In the genomic region with DNA sequence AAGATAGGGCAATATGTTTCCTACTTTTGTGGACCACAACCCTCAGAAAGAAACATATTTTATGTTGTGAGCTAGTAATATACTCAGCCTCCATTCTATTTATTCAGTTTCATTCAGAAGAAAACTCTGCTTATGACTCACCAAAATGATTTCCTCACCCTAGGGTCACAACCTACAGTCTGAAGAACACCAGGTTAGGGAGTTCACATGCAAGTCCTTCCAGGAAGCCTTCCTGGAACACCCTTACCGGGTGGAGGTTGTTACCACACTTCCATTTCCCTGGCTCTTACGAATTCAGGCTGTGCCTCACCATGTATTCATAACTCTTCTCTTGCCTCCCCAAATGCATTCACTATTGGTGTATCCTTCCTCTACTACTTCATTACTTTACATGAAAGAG, we compare ENCODE assay signal across 15 cellular contexts.
DNase-seq lines count a peak whose midpoint lies in the region; ATAC-seq, FAIRE-seq and TF ChIP-seq lines count a peak whose summit lies in the region.
"Had no signal": no experiment of that assay in that cellular context is flagged by ENCODE, and none has a peak within 500 bp of the region (broad histone marks: within the 10 kb centered on the region; RNA-seq: fewer than 3 reads in every experiment).

No MANE protein-coding gene starts in this region.

- H3K4me2 ChIP-seq in GM23248 (ENCODE audit: unreplicated experiment) (no peak overlapping the region), K562 (ENCODE audit: insufficient read depth, low read length) (no peak overlapping the region)

- TF ChIP-seq CTCF in K562 (IDR thresholded peaks at IDR 0.05 in 2 of 3, conservative IDR thresholded peaks at IDR 0.05 in 1 of 3; ENCODE audit: insufficient read depth in 2 of 3, low read depth in 1 of 3, low read length in 3 of 3) (no peak), foreskin fibroblast (IDR thresholded peaks at IDR 0.05; ENCODE audit: low read depth, low read length) (no peak), osteocyte (IDR thresholded peaks at IDR 0.05) (no peak)

- no peaks in the 10 kb centered on the region for H3K9me1 ChIP-seq in K562 (ENCODE audit: control insufficient read depth, insufficient read depth, low read length)

- H4K20me1 ChIP-seq in GM23248 (ENCODE audit: insufficient read depth) (no peaks in the 10 kb centered on the region), K562 (replicated peaks; ENCODE audit: control insufficient read depth, insufficient read depth, low read length) (no peaks in the 10 kb centered on the region)

- H3K9me2 ChIP-seq in GM23248 (ENCODE audit: insufficient read depth): no peaks in the 10 kb centered on the region

- in situ Hi-C loops in GM23248 (cut with MboI) (no loop called here), K562 (cut with MboI) (no loop called here)

- CTCF ChIA-PET in K562 (lab: Yijun Ruan, JAX; ENCODE audit: low intra/inter-chr PET ratio): no interaction called here
- CTCF ChIA-PET in CD8-positive, alpha-beta memory T cell (lab: Charles Lee): no interaction called here

- H3K27me3 ChIP-seq in GM23248 (replicated peaks; ENCODE audit: insufficient read depth) (no peaks in the 10 kb centered on the region), K562 (ENCODE audit: control insufficient read depth in 2 of 2, insufficient read depth in 2 of 2, low read length in 2 of 2) (no peaks in the 10 kb centered on the region)
- H3K27me3 ChIP-seq in CD8-positive, alpha-beta memory T cell (ENCODE audit: insufficient read depth, low read length, poor library complexity, severe bottlenecking): no peaks in the 10 kb centered on the region
- H3K27me3 ChIP-seq: cardiac muscle cell had no signal

- intact Hi-C loops in K562 (cut with micrococcal nuclease): loop anchor here (10.0 kb wide), 1 partner anchor 119 kb away; no protein-coding TSS in a partner anchor

- FAIRE-seq in K562 (lab: Jason Lieb, UNC): no peak
- FAIRE-seq: endometrium, GM18507, H1 had no signal

- H3K79me2 ChIP-seq in GM23248 (ENCODE audit: insufficient read depth) (no peaks in the 10 kb centered on the region), K562 (ENCODE audit: control insufficient read depth, insufficient read depth, low read length) (no peaks in the 10 kb centered on the region)

- H3K9me3 ChIP-seq in GM23248 (ENCODE audit: low read depth) (no peaks in the 10 kb centered on the region), K562 (replicated peaks; ENCODE audit: control insufficient read depth, insufficient read depth, low read depth, low read length) (no peaks in the 10 kb centered on the region)
- no peaks in the 10 kb centered on the region for H3K9me3 ChIP-seq in CD8-positive, alpha-beta memory T cell (ENCODE audit: low read length)

- H3K27ac ChIP-seq in GM23248 (no peak overlapping the region), K562 (ENCODE audit: extremely low read depth, low read depth, low read length) (no peak overlapping the region)
- no peak overlapping the region for H3K27ac ChIP-seq in CD8-positive, alpha-beta memory T cell (ENCODE audit: low read depth, low read length)

- POLR2A ChIA-PET in K562 (lab: Yijun Ruan, JAX): interaction anchor here (1.0 kb wide), 1 partner anchor 9 kb away, joined by 3 read pairs; no protein-coding TSS in a partner anchor
- POLR2A ChIA-PET in CD8-positive, alpha-beta memory T cell (lab: Charles Lee): no interaction called here

- ATAC-seq in K562: peak; percentile 26; the same call in 1 of the 3 replicates

- no TSS peak for BruUV-seq in K562 (replicated peaks; lab: Mats Ljungman, UMichigan)

- no peaks in the 10 kb centered on the region for H3K36me3 ChIP-seq in GM23248 (ENCODE audit: low read depth)
- H3K36me3 ChIP-seq in K562 (ENCODE audit: control insufficient read depth, insufficient read depth, low read length): no peaks in the 10 kb centered on the region
- no peaks in the 10 kb centered on the region for H3K36me3 ChIP-seq in CD8-positive, alpha-beta memory T cell (ENCODE audit: insufficient read depth, low read length)
- H3K36me3 ChIP-seq: cardiac muscle cell had no signal

- H3K9ac ChIP-seq in GM23248 (no peak overlapping the region), K562 (ENCODE audit: insufficient read depth in 1 of 2, low read depth in 2 of 2, low read length in 2 of 2) (no peak overlapping the region)

- peaks cover 4% of the 10 kb centered on the region for H3K4me1 Mint-ChIP-seq in osteocyte (ENCODE audit: unreplicated experiment)
- H3K4me1 Mint-ChIP-seq in CD8-positive, alpha-beta memory T cell: no peaks in the 10 kb centered on the region

- no peak overlapping the region for H2AFZ ChIP-seq in GM23248
- peak overlapping the region; percentile 62 for H2AFZ ChIP-seq in K562 (ENCODE audit: low read depth, low read length)

- no peaks in the 10 kb centered on the region for H3F3A ChIP-seq in GM23248 (ENCODE audit: insufficient read depth)

- H3K4me3 ChIP-seq in GM23248 (no peak overlapping the region), K562 (no peak overlapping the region), foreskin fibroblast (ENCODE audit: low read depth in 1 of 2, low read length in 2 of 2) (no peak overlapping the region)
- no peak overlapping the region for H3K4me3 ChIP-seq in CD8-positive, alpha-beta memory T cell (ENCODE audit: low read length)
- H3K4me3 ChIP-seq: cardiac muscle cell had no signal

- TF ChIP-seq EP300 in K562 (IDR thresholded peaks at IDR 0.05; ENCODE audit: low read length): no peak

- TF ChIP-seq RAD21 in K562 (CRISPR knock-in tag; conservative IDR thresholded peaks at IDR 0.05 in 1 of 2, IDR thresholded peaks at IDR 0.05 in 1 of 2): no peak

- WGBS in GM23248 (ENCODE audit: low coverage in 1 of 2, low lambda C conversion rate in 2 of 2, missing lambda C conversion rate in 2 of 2), 2 experiments: 34 to 39% methylated on average over 2 of the region's 2 CpGs
- 11% methylated on average over 1 of the region's 2 CpGs for WGBS in K562 (ENCODE audit: insufficient coverage, low coverage, missing lambda C conversion rate)

- DNase-seq in GM23248: peak; percentile 3
- peak in 3 of 4 experiments; percentile 7 to 36 (median 8) for DNase-seq in K562 (ENCODE audit: extremely low read depth in 1 of 4, low spot score in 3 of 4)
- peak; percentile 89 to 91 for DNase-seq in foreskin fibroblast
- no peak for DNase-seq in osteocyte (ENCODE audit: extremely low spot score, unreplicated experiment)
- no peak for DNase-seq in CD8-positive, alpha-beta memory T cell
- DNase-seq in central memory CD4-positive, alpha-beta T cell: no peak
- DNase-seq in LoVo (ENCODE audit: low spot score): no peak
- DNase-seq in activated CD8-positive, alpha-beta memory T cell treated with anti-CD3 and anti-CD28 coated beads, Interleukin-2, amount 50 U/mL, for 48 hours: no peak
- DNase-seq: NCI-H345, nucleus accumbens had no signal

- no peak for TF ChIP-seq POLR2A in K562 (conservative IDR thresholded peaks at IDR 0.05)

- peak overlapping the region; percentile 29 for H3K27ac Mint-ChIP-seq in osteocyte (ENCODE audit: unreplicated experiment)
- no peak overlapping the region for H3K27ac Mint-ChIP-seq in CD8-positive, alpha-beta memory T cell

- peaks cover 6% of the 10 kb centered on the region for H3K9me3 Mint-ChIP-seq in osteocyte (ENCODE audit: unreplicated experiment)
- peaks cover 0 to 7% (median 6%) of the 10 kb centered on the region in 5 donors for H3K9me3 Mint-ChIP-seq in CD8-positive, alpha-beta memory T cell

- no peaks in the 10 kb centered on the region for H3K4me1 ChIP-seq in GM23248 (ENCODE audit: insufficient read depth)
- peaks cover 4 to 41% of the 10 kb centered on the region in 2 experiments; a peak in 4 of 5 replicates for H3K4me1 ChIP-seq in K562 (replicated peaks in 1 of 2; ENCODE audit: control insufficient read depth in 2 of 2, insufficient read depth in 2 of 2, low read length in 2 of 2)
- no peaks in the 10 kb centered on the region for H3K4me1 ChIP-seq in CD8-positive, alpha-beta memory T cell (ENCODE audit: insufficient read depth, low read length)

- H3K4me3 Mint-ChIP-seq in osteocyte (ENCODE audit: unreplicated experiment): no peak overlapping the region
- H3K4me3 Mint-ChIP-seq in CD8-positive, alpha-beta memory T cell: no peak overlapping the region
- H3K4me3 Mint-ChIP-seq: mesothelial cell of epicardium had no signal

- H3K27me3 Mint-ChIP-seq in osteocyte (ENCODE audit: unreplicated experiment): no peaks in the 10 kb centered on the region
- H3K27me3 Mint-ChIP-seq in CD8-positive, alpha-beta memory T cell: no peaks in the 10 kb centered on the region

- no peaks in the 10 kb centered on the region for H3K36me3 Mint-ChIP-seq in osteocyte (ENCODE audit: unreplicated experiment)
- no peaks in the 10 kb centered on the region for H3K36me3 Mint-ChIP-seq in CD8-positive, alpha-beta memory T cell

TF ChIP-seq in K562, 482 proteins besides CTCF, POLR2A, EP300 and RAD21 (continues in another document):
- no peak for TF ChIP-seq NCOA4 (IDR thresholded peaks at IDR 0.05; ENCODE audit: partially characterized antibody)
- TF ChIP-seq ZNF253 (CRISPR knock-in tag; conservative IDR thresholded peaks at IDR 0.05): no peak
- TF ChIP-seq, protein P1, sequence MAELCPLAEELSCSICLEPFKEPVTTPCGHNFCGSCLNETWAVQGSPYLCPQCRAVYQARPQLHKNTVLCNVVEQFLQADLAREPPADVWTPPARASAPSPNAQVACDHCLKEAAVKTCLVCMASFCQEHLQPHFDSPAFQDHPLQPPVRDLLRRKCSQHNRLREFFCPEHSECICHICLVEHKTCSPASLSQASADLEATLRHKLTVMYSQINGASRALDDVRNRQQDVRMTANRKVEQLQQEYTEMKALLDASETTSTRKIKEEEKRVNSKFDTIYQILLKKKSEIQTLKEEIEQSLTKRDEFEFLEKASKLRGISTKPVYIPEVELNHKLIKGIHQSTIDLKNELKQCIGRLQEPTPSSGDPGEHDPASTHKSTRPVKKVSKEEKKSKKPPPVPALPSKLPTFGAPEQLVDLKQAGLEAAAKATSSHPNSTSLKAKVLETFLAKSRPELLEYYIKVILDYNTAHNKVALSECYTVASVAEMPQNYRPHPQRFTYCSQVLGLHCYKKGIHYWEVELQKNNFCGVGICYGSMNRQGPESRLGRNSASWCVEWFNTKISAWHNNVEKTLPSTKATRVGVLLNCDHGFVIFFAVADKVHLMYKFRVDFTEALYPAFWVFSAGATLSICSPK (IDR thresholded peaks at IDR 0.05; ENCODE audit: borderline replicate concordance): no peak
- no peak for TF ChIP-seq ZNF224 (CRISPR knock-in tag; IDR thresholded peaks at IDR 0.05)
- TF ChIP-seq ARID1B (IDR thresholded peaks at IDR 0.05): 0 out of 2 replicates have a peak, but pooled peaks have one; percentile 11
- no peak for TF ChIP-seq ZNF354B (CRISPR knock-in tag; IDR thresholded peaks at IDR 0.05)
- TF ChIP-seq KLF1 (tag; IDR thresholded peaks at IDR 0.05): no peak
- TF ChIP-seq ERF (CRISPR knock-in tag; IDR thresholded peaks at IDR 0.05): no peak
- no peak for TF ChIP-seq ZNF445 (CRISPR knock-in tag; IDR thresholded peaks at IDR 0.05; ENCODE audit: low read depth)

Comparison
In these comparisons a context has a peak if more than half of its experiments do, and no peak if none do; other contexts are left out.
1. DNase-seq: peak in GM23248 (single experiment), K562 (3 of 4) and foreskin fibroblast (2 of 2); none in osteocyte (single experiment), CD8-positive, alpha-beta memory T cell (0 of 5), central memory CD4-positive, alpha-beta T cell (single experiment), LoVo (single experiment) and activated CD8-positive, alpha-beta memory T cell treated with anti-CD3 and anti-CD28 coated beads, Interleukin-2, amount 50 U/mL, for 48 hours (single experiment).